ENCODE assay signal across 2 cellular contexts in the genomic region with DNA sequence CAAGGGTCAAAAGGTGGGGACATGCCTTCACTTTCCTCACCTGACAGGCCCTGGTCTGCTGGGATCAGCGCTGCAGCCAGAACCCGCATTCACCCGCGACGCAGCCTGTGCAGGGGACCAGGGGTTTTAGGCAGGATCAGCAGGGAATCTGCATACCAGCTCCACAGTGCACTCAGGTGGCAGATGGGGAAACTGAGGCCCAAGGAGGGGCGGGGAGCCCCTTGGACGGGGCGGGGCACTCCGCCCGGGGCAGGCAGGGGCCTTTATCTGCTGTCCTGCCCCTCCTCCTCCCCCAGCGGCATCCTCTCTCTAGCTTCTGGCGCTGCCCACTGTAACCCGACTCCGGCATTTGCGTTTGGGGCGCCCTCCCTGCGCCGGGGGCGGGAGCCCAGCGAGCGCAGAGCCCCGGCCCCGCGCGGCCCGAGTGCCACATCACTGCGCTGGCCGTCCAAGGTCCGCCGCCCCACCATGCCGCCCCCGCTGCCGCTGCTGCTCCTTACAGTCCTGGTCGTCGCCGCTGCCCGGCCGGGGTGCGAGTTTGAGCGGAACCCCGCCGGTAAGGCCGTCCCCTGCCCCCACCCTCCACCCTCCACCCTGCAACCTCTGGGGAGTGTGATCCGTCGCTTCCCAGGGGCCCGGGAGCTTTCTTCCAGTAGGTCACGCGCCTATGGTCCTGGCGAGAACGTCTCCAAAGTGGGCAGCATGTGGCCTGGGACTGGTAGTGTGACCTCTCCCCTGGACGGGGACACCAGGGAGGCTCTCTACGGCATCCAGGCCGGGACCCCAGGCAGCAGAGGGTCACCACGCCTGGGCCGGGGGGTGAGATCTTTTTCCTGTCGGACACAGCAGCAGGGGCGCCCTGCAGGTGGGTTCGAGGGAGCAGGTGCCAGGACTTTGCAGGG.
TF ChIP-seq lines count a peak whose summit lies in the region.

TSS of gene CPZ (plus strand) at position 400 of the 902 bp plus-strand sequence. CDS start at position 469, 69 bp downstream.

TF ChIP-seq in A549, 52 proteins besides CTCF, POLR2A, EP300 and RAD21:
- TF ChIP-seq E2F6 (IDR thresholded peaks at IDR 0.05; ENCODE audit: borderline replicate concordance, low read depth) (no peak), RNF2 (IDR thresholded peaks at IDR 0.05; ENCODE audit: borderline replicate concordance, low read depth) (no peak), ZSCAN20 (CRISPR knock-in tag; IDR thresholded peaks at IDR 0.05) (no peak), FOSL2 (IDR thresholded peaks at IDR 0.05) (no peak), FOSL2 (CRISPR knock-in tag; IDR thresholded peaks at IDR 0.05) (no peak), HOXA7 (CRISPR knock-in tag; IDR thresholded peaks at IDR 0.05) (no peak)

TF ChIP-seq in endothelial cell of umbilical vein, 7 proteins besides CTCF, POLR2A, EP300 and RAD21:
- TF ChIP-seq, protein P1, sequence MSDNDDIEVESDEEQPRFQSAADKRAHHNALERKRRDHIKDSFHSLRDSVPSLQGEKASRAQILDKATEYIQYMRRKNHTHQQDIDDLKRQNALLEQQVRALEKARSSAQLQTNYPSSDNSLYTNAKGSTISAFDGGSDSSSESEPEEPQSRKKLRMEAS (IDR thresholded peaks at IDR 0.05; ENCODE audit: insufficient read depth, insufficient read length) = no peak
- TF ChIP-seq EZH2 (IDR thresholded peaks at IDR 0.05; ENCODE audit: borderline replicate concordance, low read depth, low read length, severe bottlenecking) = peak; percentile 70
- TF ChIP-seq MYC (IDR thresholded peaks at IDR 0.05; ENCODE audit: low read depth, low read length) = no peak
TF ChIP-seq in endothelial cell of umbilical vein: peak in this region for 1.
